Comparison of ENCODE assay signal across 23 cellular contexts in genomic region chr7:149604521-149604920, GRCh38.
"Had no signal": no experiment of that assay in that cellular context is flagged by ENCODE, and none has a peak within 500 bp of the region (broad histone marks: within the 10 kb centered on the region; RNA-seq: fewer than 3 reads in every experiment).

No MANE protein-coding gene starts in this region.

- H3K27me3 ChIP-seq: ascending aorta, cardiac muscle cell, heart left ventricle, left lung, pancreas, spleen, tibial nerve had no signal

- H3K4me1 ChIP-seq: ascending aorta, lower lobe of right lung, pancreas had no signal

- H3K27ac ChIP-seq: ascending aorta, cardiac muscle cell, heart left ventricle, left lung, lower lobe of right lung, pancreas, spleen, tibial nerve, VCaP had no signal

- ATAC-seq: effector memory CD8-positive, alpha-beta T cell; heart left ventricle; left lung; lower lobe of right lung; naive thymus-derived CD8-positive, alpha-beta T cell; pancreas; right cardiac atrium had no signal

- H3K9me3 ChIP-seq: ascending aorta, heart left ventricle, left lung, lower lobe of right lung, pancreas, spleen, tibial nerve had no signal

- DNase-seq: activated CD4-positive, alpha-beta T cell treated with anti-CD3 and anti-CD28 coated beads for 4 hours; activated CD4-positive, alpha-beta T cell treated with anti-CD3 and anti-CD28 coated beads, Interleukin-2, amount 50 U/mL, for 48 hours; activated CD8-positive, alpha-beta memory T cell treated with anti-CD3 and anti-CD28 coated beads for 24 hours; activated gamma-delta T cell; activated naive CD4-positive, alpha-beta T cell treated with anti-CD3 and anti-CD28 coated beads, Interleukin-2, amount 50 U/mL, for 16 hours; cerebellar nuclear complex; cortex of kidney; effector memory CD8-positive, alpha-beta T cell; foreskin fibroblast; heart left ventricle; left lung; lower lobe of right lung; mesenchymal stem cell; naive thymus-derived CD8-positive, alpha-beta T cell; nucleus accumbens; pancreas; right cardiac atrium; spleen; stimulated activated naive CD4-positive, alpha-beta T cell had no signal

- H3K4me3 ChIP-seq: ascending aorta, cardiac muscle cell, heart left ventricle, left lung, lower lobe of right lung, pancreas, spleen, tibial nerve had no signal
